8 cellular contexts compared by ENCODE assay signal in the genomic region with DNA sequence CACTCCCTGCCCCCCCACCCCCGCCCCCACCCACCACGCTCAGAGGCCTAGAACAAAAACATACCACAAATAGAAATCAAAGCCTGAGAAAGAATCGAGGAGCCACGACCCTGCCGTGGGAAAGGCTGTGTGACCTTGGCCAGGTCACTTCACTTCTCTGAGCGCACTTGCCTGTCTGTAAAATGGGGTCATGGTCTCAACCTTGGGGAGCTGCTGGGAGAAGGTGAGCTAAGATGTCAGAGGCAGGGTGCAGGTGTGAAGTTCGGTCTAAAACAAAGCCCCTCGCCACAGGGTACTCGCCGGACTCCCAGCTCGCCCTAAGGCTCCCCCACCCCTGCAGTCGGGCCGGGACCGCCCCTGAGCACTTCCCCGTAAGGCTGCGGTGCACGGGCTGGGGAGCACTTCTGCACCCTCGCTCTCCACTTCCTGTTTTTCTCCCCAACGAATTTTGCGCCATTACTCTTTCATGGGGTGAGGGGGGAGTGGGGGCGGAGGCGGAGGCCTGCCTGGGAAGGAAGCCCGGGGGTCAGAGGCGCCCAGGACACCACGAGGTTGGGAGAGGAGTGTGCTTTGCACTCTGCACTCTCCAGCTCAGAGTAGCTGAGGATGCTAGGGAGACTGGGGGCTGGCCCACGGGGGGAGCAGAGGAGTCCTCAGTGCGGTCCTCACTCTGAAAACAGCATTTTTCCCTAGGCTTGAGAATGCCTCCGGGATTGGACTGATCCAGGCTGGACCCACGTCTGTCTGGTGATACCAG. TPM values are rescaled to one million over a fixed set of nuclear protein-coding genes. Genes with fewer than 3 reads are reported as not detected.
DNase-seq lines count a peak whose midpoint lies in the region; ATAC-seq lines count a peak whose summit lies in the region.

No MANE protein-coding gene starts in this region.

- POLR2A ChIA-PET in activated CD8-positive, alpha-beta T cell treated with anti-CD3 and anti-CD28 coated beads, Interleukin-2, amount 10 ng/mL, durations not matched to agents 7 days and 5 days (lab: Charles Lee) = interaction anchor here (0.6 to 10.5 kb wide), 27 partner anchors 9 to 320 kb away, joined by 3 to 355 read pairs (median 4); partner anchors contain the start of genes LZIC, NMNAT1, PIK3CD and SLC25A33

- H3K4me1 Mint-ChIP-seq in activated CD8-positive, alpha-beta T cell treated with anti-CD3 and anti-CD28 coated beads, Interleukin-2, amount 10 ng/mL, durations not matched to agents 7 days and 5 days (ENCODE audit: low read depth) = peaks cover 63% of the 10 kb centered on the region

- no peaks in the 10 kb centered on the region for H3K27me3 ChIP-seq in right cardiac atrium (ENCODE audit: control insufficient read depth, insufficient read depth)

- ATAC-seq in activated CD8-positive, alpha-beta T cell treated with anti-CD3 and anti-CD28 coated beads, Interleukin-2, amount 10 ng/mL, durations not matched to agents 7 days and 5 days = peak; percentile 40
- ATAC-seq in right cardiac atrium (peak; percentile 42 to 51), HG03565 (IDR thresholded peaks at IDR 0.05; ENCODE audit: unreplicated experiment) (no peak)

- intact Hi-C loops in right cardiac atrium (cut with DNase I) = loop anchor here in 3 of 4 donors (5.0 to 10.0 kb wide), 2 partner anchors 235 to 238 kb away; no protein-coding TSS in a partner anchor

- CTCF ChIA-PET in activated CD8-positive, alpha-beta T cell treated with anti-CD3 and anti-CD28 coated beads, Interleukin-2, amount 10 ng/mL, durations not matched to agents 7 days and 5 days (lab: Charles Lee) = interaction anchor here (0.6 to 7.8 kb wide), 11 partner anchors 9 to 239 kb away, joined by 3 to 232 read pairs (median 25); partner anchors contain the start of gene PIK3CD

- 47% methylated on average over 29 of the region's 29 CpGs for whole genome bisulfite sequencing in right cardiac atrium

- H3K9me3 Mint-ChIP-seq in activated CD8-positive, alpha-beta T cell treated with anti-CD3 and anti-CD28 coated beads, Interleukin-2, amount 10 ng/mL, durations not matched to agents 7 days and 5 days (ENCODE audit: insufficient read depth) = no peaks in the 10 kb centered on the region

- no peaks in the 10 kb centered on the region for H3K9me3 ChIP-seq in right cardiac atrium (ENCODE audit: control insufficient read depth, low read length)

- H3K27ac Mint-ChIP-seq in activated CD8-positive, alpha-beta T cell treated with anti-CD3 and anti-CD28 coated beads, Interleukin-2, amount 10 ng/mL, durations not matched to agents 7 days and 5 days = peak overlapping the region; percentile 98

- no peak overlapping the region for H3K27ac ChIP-seq in right cardiac atrium (ENCODE audit: low read length)

- peak; percentile 62 for DNase-seq in Ammon's horn (ENCODE audit: low spot score)
- peak; percentile 72 for DNase-seq in Jurkat, Clone E6-1 (ENCODE audit: low read depth, low spot score)
- peak; percentile 91 for DNase-seq in activated CD8-positive, alpha-beta T cell treated with anti-CD3 and anti-CD28 coated beads, Interleukin-2, amount 10 ng/mL, durations not matched to agents 7 days and 5 days
- DNase-seq in right cardiac atrium = peak; percentile 55 to 85 (median 81)
- DNase-seq in stimulated activated CD8-positive, alpha-beta memory T cell treated with anti-CD3 and anti-CD28 coated beads, Interleukin-7, amount 100 ng/mL, for 48 hours (ENCODE audit: extremely low read depth in 1 of 2, low read depth in 1 of 2) = peak; percentile 76 to 80
- no peak for DNase-seq in NCI-H524 (lab: John Stamatoyannopoulos, UW)
- no peak for DNase-seq in GM03348 (ENCODE audit: low spot score)

- peaks cover 55% of the 10 kb centered on the region for H3K36me3 Mint-ChIP-seq in activated CD8-positive, alpha-beta T cell treated with anti-CD3 and anti-CD28 coated beads, Interleukin-2, amount 10 ng/mL, durations not matched to agents 7 days and 5 days (ENCODE audit: low read depth)

- H3K4me3 ChIP-seq in Jurkat, Clone E6-1 (ENCODE audit: low read length) = peak overlapping the region; percentile 49
- H3K4me3 ChIP-seq in right cardiac atrium (ENCODE audit: low read length) = no peak overlapping the region

- H3K4me3 Mint-ChIP-seq in activated CD8-positive, alpha-beta T cell treated with anti-CD3 and anti-CD28 coated beads, Interleukin-2, amount 10 ng/mL, durations not matched to agents 7 days and 5 days = peak overlapping the region; percentile 88

- H3K27me3 Mint-ChIP-seq in activated CD8-positive, alpha-beta T cell treated with anti-CD3 and anti-CD28 coated beads, Interleukin-2, amount 10 ng/mL, durations not matched to agents 7 days and 5 days (ENCODE audit: low read depth) = no peaks in the 10 kb centered on the region

- no peaks in the 10 kb centered on the region for H3K4me1 ChIP-seq in right cardiac atrium (ENCODE audit: control insufficient read depth, insufficient read depth, low read length)

RNA-seq across cellular contexts. Expression of gene PIK3CD, which starts 21.9 kb away (rescaled TPM):
- polyA plus RNA-seq in Jurkat, Clone E6-1 (2012; ENCODE audit: insufficient read depth, insufficient read length) = 30.9 TPM
- total RNA-seq in activated CD8-positive, alpha-beta T cell treated with anti-CD3 and anti-CD28 coated beads, Interleukin-2, amount 10 ng/mL, durations not matched to agents 7 days and 5 days = 100 to 1,000 TPM; 283 to 285 TPM
- 1 to 10 TPM; 3.8 to 5.9 (median 4.5) TPM for total RNA-seq in right cardiac atrium
- polyA plus RNA-seq in right cardiac atrium = 3.0 TPM

RNA-seq across cellular contexts. Expression of gene TMEM201, which starts 40.9 kb away (rescaled TPM):
- polyA plus RNA-seq in Jurkat, Clone E6-1 (2012; ENCODE audit: insufficient read depth, insufficient read length) = 10.9 TPM
- 10 to 100 TPM; 21.1 to 23.2 TPM for total RNA-seq in activated CD8-positive, alpha-beta T cell treated with anti-CD3 and anti-CD28 coated beads, Interleukin-2, amount 10 ng/mL, durations not matched to agents 7 days and 5 days
- 10 to 100 TPM; 18.4 to 23.3 (median 21.1) TPM for total RNA-seq in right cardiac atrium
- polyA plus RNA-seq in right cardiac atrium = 14.5 TPM

Comparison
In these comparisons a context has a peak if more than half of its experiments do, and no peak if none do; other contexts are left out.
1. DNase-seq: peak in Ammon's horn (single experiment), Jurkat, Clone E6-1 (single experiment), activated CD8-positive, alpha-beta T cell treated with anti-CD3 and anti-CD28 coated beads, Interleukin-2, amount 10 ng/mL, durations not matched to agents 7 days and 5 days (single experiment), right cardiac atrium (3 of 3) and stimulated activated CD8-positive, alpha-beta memory T cell treated with anti-CD3 and anti-CD28 coated beads, Interleukin-7, amount 100 ng/mL, for 48 hours (2 of 2); none in NCI-H524 (0 of 2) and GM03348 (single experiment).
2. RNA of gene PIK3CD, which starts 21.9 kb away (total RNA-seq): 283 to 285 TPM in activated CD8-positive, alpha-beta T cell treated with anti-CD3 and anti-CD28 coated beads, Interleukin-2, amount 10 ng/mL, durations not matched to agents 7 days and 5 days; 3.8 to 5.9 TPM in right cardiac atrium; every median in the first group is over 10 times any median in the second.